ENCODE assay signal across 11 cellular contexts in the genomic region with DNA sequence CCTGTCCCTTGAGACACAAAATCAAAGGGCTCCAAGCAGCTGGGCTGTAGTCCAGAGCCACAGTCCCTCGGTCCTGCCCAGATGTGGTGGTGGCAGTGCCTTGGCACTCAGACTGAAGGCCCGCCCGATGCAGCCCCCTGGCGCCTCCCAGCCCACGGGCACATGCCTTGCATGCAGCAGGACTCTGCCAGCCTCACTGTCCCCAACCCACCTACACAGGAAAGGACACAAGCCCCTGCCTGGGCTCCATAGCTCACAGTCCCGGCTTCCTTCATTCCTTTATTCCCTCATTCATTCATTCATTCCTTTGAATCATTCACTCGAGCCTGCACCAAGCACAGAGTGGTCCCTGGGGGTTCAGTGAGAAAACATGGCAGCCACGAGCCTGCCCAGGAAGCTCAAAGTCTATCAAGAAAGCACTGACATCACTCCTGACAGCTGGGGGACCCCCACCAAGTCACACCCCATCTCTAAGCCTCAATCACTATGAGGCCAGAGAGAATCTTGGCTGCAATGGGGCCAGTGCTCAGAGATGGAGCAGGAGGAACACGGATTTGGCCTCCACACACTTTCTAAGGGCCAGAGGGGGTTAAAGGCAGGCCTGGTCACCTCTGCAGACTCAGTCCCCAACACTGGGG. TPM values are rescaled to one million over a fixed set of nuclear protein-coding genes. Genes with fewer than 3 reads are reported as not detected.
A peak's percentile ranks its signal among the peaks of the same experiment; 100 is the strongest.
DNase-seq lines count a peak whose midpoint lies in the region; ATAC-seq and TF ChIP-seq lines count a peak whose summit lies in the region.
"Had no signal": no experiment of that assay in that cellular context is flagged by ENCODE, and none has a peak within 500 bp of the region (broad histone marks: within the 10 kb centered on the region; RNA-seq: fewer than 3 reads in every experiment).

No MANE protein-coding gene starts in this region.

- no peaks in the 10 kb centered on the region for H3K27me3 ChIP-seq in RWPE2 (ENCODE audit: insufficient read depth, poor library complexity, severe bottlenecking)
- H3K27me3 ChIP-seq in esophagus muscularis mucosa = no peaks in the 10 kb centered on the region
- H3K27me3 ChIP-seq: brain microvascular endothelial cell had no signal

- TF ChIP-seq CTCF in RWPE2 (IDR thresholded peaks at IDR 0.05; ENCODE audit: poor library complexity, severe bottlenecking) = no peak
- TF ChIP-seq CTCF in esophagus muscularis mucosa (IDR thresholded peaks at IDR 0.05) = no peak
- TF ChIP-seq CTCF in mesothelial cell of epicardium (IDR thresholded peaks at IDR 0.05; ENCODE audit: unreplicated experiment) = no peak

- no peak for TF ChIP-seq EP300 in esophagus muscularis mucosa (IDR thresholded peaks at IDR 0.05)

- H3K4me3 Mint-ChIP-seq in mesothelial cell of epicardium = no peak overlapping the region
- H3K4me3 Mint-ChIP-seq: activated T-cell treated with anti-CD3 and anti-CD28 coated beads, Interleukin-2, amount 50 U/mL, for 72 hours had no signal

- H3K9me3 Mint-ChIP-seq in mesothelial cell of epicardium = no peaks in the 10 kb centered on the region
- H3K9me3 Mint-ChIP-seq: activated T-cell treated with anti-CD3 and anti-CD28 coated beads, Interleukin-2, amount 50 U/mL, for 72 hours had no signal

- no peaks in the 10 kb centered on the region for H3K9me3 ChIP-seq in RWPE2 (ENCODE audit: severe bottlenecking)
- H3K9me3 ChIP-seq in esophagus muscularis mucosa = no peaks in the 10 kb centered on the region

- TF ChIP-seq POLR2A in esophagus muscularis mucosa (IDR thresholded peaks at IDR 0.05; ENCODE audit: low read depth) = no peak

- ATAC-seq in RWPE2 (ENCODE audit: low read depth) (no peak), HG03095 (IDR thresholded peaks at IDR 0.05; ENCODE audit: unreplicated experiment) (no peak), GM21515 (IDR thresholded peaks at IDR 0.05; ENCODE audit: unreplicated experiment) (no peak)
- ATAC-seq: activated T-cell treated with anti-CD3 and anti-CD28 coated beads, Interleukin-2, amount 50 U/mL, for 72 hours had no signal

- peak; percentile 46 for DNase-seq in RWPE2 (ENCODE audit: low spot score)
- DNase-seq in esophagus muscularis mucosa (ENCODE audit: extremely low spot score) = no peak
- DNase-seq in mesothelial cell of epicardium (ENCODE audit: low spot score in 2 of 2, unreplicated experiment in 2 of 2) = no peak
- DNase-seq in substantia nigra (lab: John Stamatoyannopoulos, UW) = peak in 14 of 49 donors; percentile 19 to 62 (median 32)
- no peak for DNase-seq in stimulated activated naive CD4-positive, alpha-beta T cell (lab: John Stamatoyannopoulos, UW)
- no peak for DNase-seq in DMS153 (lab: John Stamatoyannopoulos, UW)
- DNase-seq: activated CD4-positive, alpha-beta T cell treated with anti-CD3 and anti-CD28 coated beads for 1 hour; activated T-cell treated with anti-CD3 and anti-CD28 coated beads, Interleukin-2, amount 50 U/mL, for 72 hours; brain microvascular endothelial cell had no signal

- H3K4me1 ChIP-seq in RWPE2 (ENCODE audit: insufficient read depth, poor library complexity, severe bottlenecking) = peaks cover 6% of the 10 kb centered on the region
- peaks cover 37 to 98% (median 95%) of the 10 kb centered on the region in 4 donors for H3K4me1 ChIP-seq in esophagus muscularis mucosa

- no peak overlapping the region for H3K4me3 ChIP-seq in RWPE2 (ENCODE audit: severe bottlenecking)
- no peak overlapping the region for H3K4me3 ChIP-seq in esophagus muscularis mucosa

- H3K4me1 Mint-ChIP-seq in mesothelial cell of epicardium = peaks cover 11% of the 10 kb centered on the region

- H3K36me3 Mint-ChIP-seq in mesothelial cell of epicardium = no peaks in the 10 kb centered on the region

- no peaks in the 10 kb centered on the region for H3K36me3 ChIP-seq in RWPE2 (ENCODE audit: low read depth)
- H3K36me3 ChIP-seq in esophagus muscularis mucosa = no peaks in the 10 kb centered on the region
- H3K36me3 ChIP-seq: brain microvascular endothelial cell had no signal

- peak overlapping the region; percentile 27 for H3K27ac ChIP-seq in RWPE2 (ENCODE audit: poor library complexity, severe bottlenecking)
- peak overlapping the region; percentile 56 to 94 (median 84) for H3K27ac ChIP-seq in esophagus muscularis mucosa (replicated peaks in 1 of 4)
- peak overlapping the region; percentile 49 for H3K27ac ChIP-seq in substantia nigra (ENCODE audit: low read depth, low read length, poor library complexity, severe bottlenecking)
- H3K27ac ChIP-seq: brain microvascular endothelial cell had no signal

- intact Hi-C loops in esophagus muscularis mucosa (cut with DNase I) = no loop called here

- peak overlapping the region; percentile 71 for H3K27ac Mint-ChIP-seq in mesothelial cell of epicardium
- H3K27ac Mint-ChIP-seq: activated T-cell treated with anti-CD3 and anti-CD28 coated beads, Interleukin-2, amount 50 U/mL, for 72 hours had no signal

- peaks cover 6% of the 10 kb centered on the region for H3K27me3 Mint-ChIP-seq in mesothelial cell of epicardium (ENCODE audit: low read depth)

- WGBS in esophagus muscularis mucosa = 67% methylated on average over 6 of the region's 9 CpGs

RNA-seq across cellular contexts. Expression of a gene that starts 5.8 kb away (rescaled TPM):
- 100 to 1,000 TPM in 1 of 4 donors, 10 to 100 TPM in 3; 44.1 to 101 (median 56.5) TPM for total RNA-seq in esophagus muscularis mucosa
- total RNA-seq in mesothelial cell of epicardium = 43.2 to 46.7 TPM (median 43.3 TPM) in 3 replicates

Comparison
In these comparisons a context has a peak if more than half of its experiments do, and no peak if none do; other contexts are left out.
1. H3K27ac ChIP-seq: peak in every context shown above with its lines; median percentile 84 in esophagus muscularis mucosa; 49 in substantia nigra; 27 in RWPE2.